1 cellular context compared by ENCODE assay signal in genomic region chr6:33288942-33289783, GRCh38.
TF ChIP-seq lines count a peak whose summit lies in the region.

Gene PFDN6, plus strand, starts transcription at chr6:33289601. Its CDS starts 256 bp downstream, at chr6:33289857.
Gene WDR46, minus strand, starts transcription at chr6:33289239. Its CDS starts 69 bp downstream, at chr6:33289170.

TF ChIP-seq in K562, 482 proteins besides CTCF, POLR2A, EP300 and RAD21 (continued from another document and continues in another):
- TF ChIP-seq THAP12 (CRISPR knock-in tag; IDR thresholded peaks at IDR 0.05) (no peak), IFI16 (CRISPR knock-in tag; IDR thresholded peaks at IDR 0.05) (no peak), HEY1 (CRISPR knock-in tag; IDR thresholded peaks at IDR 0.05; ENCODE audit: borderline replicate concordance) (peak; percentile 53; the same call in 1 of the 2 replicates), DIDO1 (tag; IDR thresholded peaks at IDR 0.05; ENCODE audit: low read depth) (peak; percentile 97), TCF7L2 (IDR thresholded peaks at IDR 0.05; ENCODE audit: low read depth, low read length) (no peak), NFRKB (IDR thresholded peaks at IDR 0.05; ENCODE audit: low read depth) (no peak), SNAPC5 (CRISPR knock-in tag; IDR thresholded peaks at IDR 0.05) (no peak), GTF3C2 (IDR thresholded peaks at IDR 0.05; ENCODE audit: borderline replicate concordance, extremely low read depth, insufficient read length) (no peak), ZNF79 (CRISPR knock-in tag; IDR thresholded peaks at IDR 0.05; ENCODE audit: low read depth) (no peak), FOXA1 (IDR thresholded peaks at IDR 0.05; ENCODE audit: borderline replicate concordance) (no peak), HBP1 (CRISPR knock-in tag; IDR thresholded peaks at IDR 0.05) (no peak), ZNF354B (CRISPR knock-in tag; IDR thresholded peaks at IDR 0.05) (0 out of 2 replicates have a peak, but pooled peaks have one; percentile 23), ZZZ3 (IDR thresholded peaks at IDR 0.05) (peak; percentile 70; the same call in 1 of the 2 replicates), ZNF584 (CRISPR knock-in tag; IDR thresholded peaks at IDR 0.05; ENCODE audit: low read depth) (peak; percentile 88; the same call in 1 of the 2 replicates), MYC (IDR thresholded peaks at IDR 0.05; ENCODE audit: low read depth, low read length) (peak; percentile 94), MYC (CRISPR knock-in tag; IDR thresholded peaks at IDR 0.05; ENCODE audit: borderline replicate concordance, low read depth) (no peak), FOXA3 (CRISPR knock-in tag; conservative IDR thresholded peaks at IDR 0.05 in 1 of 2, IDR thresholded peaks at IDR 0.05 in 1 of 2) (peak; percentile 52 to 92; a peak in 3 of 4 replicates), ZNF133 (CRISPR knock-in tag; IDR thresholded peaks at IDR 0.05) (no peak), E2F6 (IDR thresholded peaks at IDR 0.05; ENCODE audit: borderline replicate concordance in 1 of 2, extremely low read depth in 1 of 2, insufficient read depth in 1 of 2, insufficient read length in 1 of 2, low read depth in 1 of 2, low read length in 1 of 2, poor library complexity in 1 of 2, severe bottlenecking in 1 of 2) (peak in 1 of 2 experiments; percentile 13), TEAD1 (CRISPR knock-in tag; IDR thresholded peaks at IDR 0.05) (peak; percentile 56 to 71; a peak in 3 of 4 replicates), THRB (CRISPR knock-in tag; conservative IDR thresholded peaks at IDR 0.05) (peak; percentile 50; the same call in 1 of the 2 replicates), FOS (IDR thresholded peaks at IDR 0.05; ENCODE audit: extremely low read depth, insufficient read length) (peak; percentile 38), FOXO4 (CRISPR knock-in tag; IDR thresholded peaks at IDR 0.05) (no peak), ZSCAN29 (IDR thresholded peaks at IDR 0.05) (no peak), ZBTB26 (CRISPR knock-in tag; IDR thresholded peaks at IDR 0.05) (no peak), NR2F6 (CRISPR knock-in tag; IDR thresholded peaks at IDR 0.05) (no peak), ZC3H8 (IDR thresholded peaks at IDR 0.05) (no peak), ZFP1 (CRISPR knock-in tag; IDR thresholded peaks at IDR 0.05) (no peak), MAX (CRISPR knock-in tag; IDR thresholded peaks at IDR 0.05) (peak; percentile 83), SMARCC2 (IDR thresholded peaks at IDR 0.05; ENCODE audit: low read depth) (no peak), LCOR (CRISPR knock-in tag; IDR thresholded peaks at IDR 0.05) (peak; percentile 86), ZNF280A (IDR thresholded peaks at IDR 0.05; ENCODE audit: low read depth, partially characterized antibody) (no peak), ZNF583 (CRISPR knock-in tag; IDR thresholded peaks at IDR 0.05) (peak; percentile 18; the same call in 1 of the 2 replicates), HMBOX1 (IDR thresholded peaks at IDR 0.05) (0 out of 2 replicates have a peak, but pooled peaks have one; percentile 14), NFE2L1 (tag; IDR thresholded peaks at IDR 0.05; ENCODE audit: borderline replicate concordance, low read depth) (no peak), BDP1 (IDR thresholded peaks at IDR 0.05; ENCODE audit: insufficient read depth, insufficient read length) (no peak), PPARD (CRISPR knock-in tag; IDR thresholded peaks at IDR 0.05) (no peak), FOXJ2 (tag; IDR thresholded peaks at IDR 0.05) (peak; percentile 96), MXI1 (IDR thresholded peaks at IDR 0.05; ENCODE audit: low read depth, low read length) (peak; percentile 97), AFF4 (CRISPR knock-in tag; IDR thresholded peaks at IDR 0.05) (peak; percentile 56; the same call in 1 of the 2 replicates), GABPA (tag; conservative IDR thresholded peaks at IDR 0.05; ENCODE audit: low read depth) (peak; percentile 100), TBP (optimal IDR thresholded peaks at IDR 0.05; ENCODE audit: low read depth, low read length) (peak; percentile 54), E2F3 (CRISPR knock-in tag; IDR thresholded peaks at IDR 0.05) (no peak), ELF2 (CRISPR knock-in tag; IDR thresholded peaks at IDR 0.05) (peak; percentile 94), NFYB (IDR thresholded peaks at IDR 0.05; ENCODE audit: extremely low read depth, insufficient read length) (peak; percentile 81)
